Comparison of ENCODE assay signal across 8 cellular contexts in the genomic region with DNA sequence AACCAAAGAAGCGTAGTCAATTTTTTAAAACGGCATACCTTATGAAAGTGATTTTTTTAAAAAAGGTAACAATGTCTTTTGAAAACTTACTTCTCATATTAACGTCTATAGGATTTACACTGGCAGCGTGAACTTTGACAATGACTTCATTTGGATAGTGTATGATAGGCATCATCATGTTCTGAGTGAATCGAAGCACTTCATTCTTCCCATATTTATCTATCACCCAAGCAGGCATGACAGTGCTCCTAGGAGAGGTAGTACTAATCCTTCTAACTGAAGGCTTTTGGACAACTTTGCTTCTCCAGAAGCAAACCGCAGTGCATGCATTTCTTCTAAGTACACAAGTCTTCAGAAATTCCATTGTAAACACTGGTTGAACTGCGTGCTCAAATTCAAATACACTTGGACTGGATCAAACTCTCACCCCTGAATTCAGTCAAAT. TPM values are rescaled to one million over a fixed set of nuclear protein-coding genes. Genes with fewer than 3 reads are reported as not detected.
DNase-seq lines count a peak whose midpoint lies in the region; ATAC-seq, FAIRE-seq and TF ChIP-seq lines count a peak whose summit lies in the region.

No MANE protein-coding gene starts in this region.

- TF ChIP-seq CTCF in 22Rv1 (IDR thresholded peaks at IDR 0.05) = no peak
- no peak for TF ChIP-seq CTCF in HL-60 (IDR thresholded peaks at IDR 0.05; ENCODE audit: insufficient read depth, low read length)
- no peak for TF ChIP-seq CTCF in K562 (IDR thresholded peaks at IDR 0.05 in 2 of 3, conservative IDR thresholded peaks at IDR 0.05 in 1 of 3; ENCODE audit: insufficient read depth in 2 of 3, low read depth in 1 of 3, low read length in 3 of 3)
- no peak for TF ChIP-seq CTCF in right lobe of liver (IDR thresholded peaks at IDR 0.05)
- no peak for TF ChIP-seq CTCF in tibial artery (IDR thresholded peaks at IDR 0.05)

- H3K79me2 ChIP-seq in K562 (ENCODE audit: control insufficient read depth, insufficient read depth, low read length) = peaks cover 56% of the 10 kb centered on the region

- CTCF ChIA-PET in K562 (lab: Yijun Ruan, JAX; ENCODE audit: low intra/inter-chr PET ratio) = no interaction called here

- TF ChIP-seq RAD21 in K562 (CRISPR knock-in tag; conservative IDR thresholded peaks at IDR 0.05 in 1 of 2, IDR thresholded peaks at IDR 0.05 in 1 of 2) = no peak

- H3K36me3 ChIP-seq in K562 (ENCODE audit: control insufficient read depth, insufficient read depth, low read length) = no peaks in the 10 kb centered on the region
- no peaks in the 10 kb centered on the region for H3K36me3 ChIP-seq in right lobe of liver
- H3K36me3 ChIP-seq in tibial artery = no peaks in the 10 kb centered on the region

- peak overlapping the region; percentile 85 for H2AFZ ChIP-seq in K562 (ENCODE audit: low read depth, low read length)

- H3K9ac ChIP-seq in K562 (ENCODE audit: insufficient read depth in 1 of 2, low read depth in 2 of 2, low read length in 2 of 2) = peak overlapping the region; percentile 86 to 90; a peak in 3 of 4 replicates

- H3K4me3 ChIP-seq in HL-60 (replicated peaks; ENCODE audit: insufficient read depth, low read length) (peak overlapping the region; percentile 77), K562 (peak overlapping the region; percentile 79), right lobe of liver (peak overlapping the region; percentile 91 to 96 (median 95)), tibial artery (peak overlapping the region; percentile 68 to 95)

- FAIRE-seq in K562 (lab: Jason Lieb, UNC) = no peak

- TSS peak; percentile 90 for BruUV-seq in K562 (replicated peaks; lab: Mats Ljungman, UMichigan)

- POLR2A ChIA-PET in K562 (lab: Yijun Ruan, JAX) = interaction anchor here (1.1 kb wide), 1 partner anchor 10 kb away, joined by 3 read pairs; no protein-coding TSS in a partner anchor

- H3K9me1 ChIP-seq in K562 (ENCODE audit: control insufficient read depth, insufficient read depth, low read length) = no peaks in the 10 kb centered on the region

- peaks cover 3 to 6% of the 10 kb centered on the region in 2 experiments; a peak in 1 of 5 replicates for H3K4me1 ChIP-seq in K562 (replicated peaks in 1 of 2; ENCODE audit: control insufficient read depth in 2 of 2, insufficient read depth in 2 of 2, low read length in 2 of 2)
- H3K4me1 ChIP-seq in right lobe of liver = peaks cover 0 to 14% (median 3%) of the 10 kb centered on the region in 4 donors
- H3K4me1 ChIP-seq in tibial artery = peaks cover 0 to 16% (median 10%) of the 10 kb centered on the region in 4 donors

- DNase-seq in HL-60 (ENCODE audit: low read depth in 1 of 2, low spot score in 1 of 2) (peak in 1 of 2 experiments; percentile 14), K562 (ENCODE audit: extremely low read depth in 1 of 4, low spot score in 3 of 4) (peak in 1 of 4 experiments; percentile 28), right lobe of liver (no peak), tibial artery (no peak), iPS-NIHi11 (ENCODE audit: low spot score) (no peak), CD1c-positive myeloid dendritic cell (ENCODE audit: extremely low spot score) (no peak)

- no peaks in the 10 kb centered on the region for H3K27me3 ChIP-seq in HL-60 (ENCODE audit: insufficient read depth, poor library complexity, severe bottlenecking)
- no peaks in the 10 kb centered on the region for H3K27me3 ChIP-seq in K562 (ENCODE audit: control insufficient read depth in 2 of 2, insufficient read depth in 2 of 2, low read length in 2 of 2)
- H3K27me3 ChIP-seq in right lobe of liver = no peaks in the 10 kb centered on the region
- no peaks in the 10 kb centered on the region for H3K27me3 ChIP-seq in tibial artery

- peak; percentile 7 for ATAC-seq in GM18868 (IDR thresholded peaks at IDR 0.05; ENCODE audit: unreplicated experiment)
- ATAC-seq in K562 = peak; percentile 53
- peak; percentile 31 to 54 (median 44) for ATAC-seq in right lobe of liver

- H3K4me2 ChIP-seq in K562 (ENCODE audit: insufficient read depth, low read length) = peak overlapping the region; percentile 96

- H4K20me1 ChIP-seq in K562 (replicated peaks; ENCODE audit: control insufficient read depth, insufficient read depth, low read length) = no peaks in the 10 kb centered on the region

- intact Hi-C loops in K562 (cut with micrococcal nuclease) = loop anchor here (5.0 kb wide), 1 partner anchor 349 kb away; no protein-coding TSS in a partner anchor
- intact Hi-C loops in right lobe of liver (cut with DNase I) = no loop called here
- intact Hi-C loops in tibial artery (cut with DNase I; ENCODE audit: low total_unique reads) = no loop called here

- 13% methylated on average over 7 of the region's 7 CpGs for WGBS in K562 (ENCODE audit: insufficient coverage, low coverage, missing lambda C conversion rate)
- WGBS in right lobe of liver (ENCODE audit: insufficient coverage, low coverage, low lambda C conversion rate, missing lambda C conversion rate) = 24% methylated on average over 7 of the region's 7 CpGs

- TF ChIP-seq POLR2A in K562 (conservative IDR thresholded peaks at IDR 0.05) = no peak
- no peak for TF ChIP-seq POLR2A in right lobe of liver (IDR thresholded peaks at IDR 0.05)

- peak overlapping the region; percentile 74 for H3K27ac ChIP-seq in 22Rv1
- peak overlapping the region; percentile 86 for H3K27ac ChIP-seq in HL-60 (replicated peaks)
- H3K27ac ChIP-seq in K562 (ENCODE audit: extremely low read depth, low read depth, low read length) = peak overlapping the region; percentile 81
- peak overlapping the region; percentile 68 to 83 (median 76) for H3K27ac ChIP-seq in right lobe of liver
- H3K27ac ChIP-seq in tibial artery = peak overlapping the region; percentile 66 to 83

- no peak for TF ChIP-seq EP300 in K562 (IDR thresholded peaks at IDR 0.05; ENCODE audit: low read length)

- in situ Hi-C loops in K562 (cut with MboI) = no loop called here

- H3K9me3 ChIP-seq in K562 (replicated peaks; ENCODE audit: control insufficient read depth, insufficient read depth, low read depth, low read length) = no peaks in the 10 kb centered on the region
- no peaks in the 10 kb centered on the region for H3K9me3 ChIP-seq in right lobe of liver
- H3K9me3 ChIP-seq in tibial artery = no peaks in the 10 kb centered on the region

TF ChIP-seq in K562, 482 proteins besides CTCF, POLR2A, EP300 and RAD21:
- peak; percentile 31; the same call in 1 of the 2 replicates for TF ChIP-seq SMARCC2 (IDR thresholded peaks at IDR 0.05; ENCODE audit: low read depth)
- TF ChIP-seq ZNF699 (CRISPR knock-in tag; IDR thresholded peaks at IDR 0.05; ENCODE audit: insufficient replicate concordance) = no peak
- peak in 1 of 2 experiments; percentile 14; a peak in 1 of 4 replicates for TF ChIP-seq FOXK2 (conservative IDR thresholded peaks at IDR 0.05 in 1 of 2, IDR thresholded peaks at IDR 0.05 in 1 of 2; ENCODE audit: low read depth in 2 of 2)
- TF ChIP-seq FOXA3 (CRISPR knock-in tag; conservative IDR thresholded peaks at IDR 0.05 in 1 of 2, IDR thresholded peaks at IDR 0.05 in 1 of 2) = peak in 1 of 2 experiments; percentile 30; a peak in 1 of 4 replicates

RNA-seq across cellular contexts. Expression of a gene that starts 0.6 kb away (rescaled TPM):
- 15.6 and 21.8 TPM in 2 replicates for total RNA-seq in K562 (2011; cell fraction: chromatin; rRNA removed; ENCODE audit: low replicate concordance)
- total RNA-seq in K562 (2011; cell fraction: nucleolus; rRNA removed) = 10.7 and 11.3 TPM in 2 replicates
- 16.2 and 16.4 TPM in 2 replicates for total RNA-seq in K562 (2011; cell fraction: nucleoplasm; rRNA removed)
- total RNA-seq in K562 (2014; rRNA removed) = 17.9 and 21.1 TPM in 2 replicates
- 29.3 and 30.8 TPM in 2 replicates for total RNA-seq in K562 (2014; rRNA removed; fragmentation: Illumina TruSeq; extraction: Trizol)
- 21.2 and 22.0 TPM in 2 replicates for total RNA-seq in K562 (2015; rRNA removed; fragmentation: Illumina TruSeq; extraction: Trizol)
- total RNA-seq in K562 (2021) = 23.1 and 24.4 TPM in 2 replicates
- polyA plus RNA-seq in K562 (2011; rRNA removed) = 19.2 and 22.2 TPM in 2 replicates
- polyA plus RNA-seq in K562 (2011; cell fraction: cytosol; rRNA removed) = 8.1 and 14.7 TPM in 2 replicates
- polyA plus RNA-seq in K562 (2011; cell fraction: nucleus; rRNA removed) = 4.9 and 7.5 TPM in 2 replicates
- 18.1 and 27.8 TPM in 2 replicates for polyA plus RNA-seq in K562 (2012)
- polyA plus RNA-seq in K562 (2014; fragmentation: Illumina TruSeq; extraction: Trizol) = 21.4 and 24.8 TPM in 2 replicates
- polyA plus RNA-seq in K562 (2014; fragmentation: Nextera tagmentation; extraction: Ambion mirVana) = 10 to 100 TPM; 35.1 to 46.0 TPM
- polyA plus RNA-seq in K562 (2014; rRNA removed) = 16.7 and 21.1 TPM in 2 replicates
- polyA minus RNA-seq in K562 (2011; rRNA and poly(A)+ RNA removed) = 32.6 and 35.4 TPM in 2 replicates
- 7.2 and 9.3 TPM in 2 replicates for polyA minus RNA-seq in K562 (2011; cell fraction: cytosol; rRNA and poly(A)+ RNA removed)
- 5.7 and 12.4 TPM in 2 replicates for polyA minus RNA-seq in K562 (2011; cell fraction: nucleus; rRNA and poly(A)+ RNA removed)
- total RNA-seq in right lobe of liver = 1 to 10 TPM; 4.0 to 6.3 (median 4.9) TPM

RNA-seq across cellular contexts. Expression of a gene that starts 0.7 kb away (rescaled TPM):
- 19.4 and 35.5 TPM in 2 replicates for total RNA-seq in K562 (2011; cell fraction: chromatin; rRNA removed; ENCODE audit: low replicate concordance)
- total RNA-seq in K562 (2011; cell fraction: nucleolus; rRNA removed) = 10.7 and 11.4 TPM in 2 replicates
- 16.7 and 28.9 TPM in 2 replicates for total RNA-seq in K562 (2011; cell fraction: nucleoplasm; rRNA removed)
- total RNA-seq in K562 (2014; rRNA removed) (16.0 and 16.3 TPM in 2 replicates), K562 (2014; rRNA removed; fragmentation: Illumina TruSeq; extraction: Trizol) (29.5 and 29.8 TPM in 2 replicates), K562 (2015; rRNA removed; fragmentation: Illumina TruSeq; extraction: Trizol) (27.0 and 28.8 TPM in 2 replicates), K562 (2021) (16.3 and 19.6 TPM in 2 replicates), right lobe of liver (1 to 10 TPM; 6.0 to 8.8 (median 7.8) TPM)
- polyA plus RNA-seq in K562 (2011; rRNA removed) (18.9 and 23.0 TPM in 2 replicates), K562 (2014; fragmentation: Illumina TruSeq; extraction: Trizol) (19.6 and 24.2 TPM in 2 replicates), K562 (2014; fragmentation: Nextera tagmentation; extraction: Ambion mirVana) (10 to 100 TPM; 15.3 to 31.5 TPM), K562 (2014; rRNA removed) (14.6 and 17.2 TPM in 2 replicates)
- polyA plus RNA-seq in K562 (2011; cell fraction: cytosol; rRNA removed) = 7.3 and 11.0 TPM in 2 replicates
- 7.3 and 7.6 TPM in 2 replicates for polyA plus RNA-seq in K562 (2011; cell fraction: nucleus; rRNA removed)
- 12.9 and 13.9 TPM in 2 replicates for polyA plus RNA-seq in K562 (2012)
- 27.7 and 28.3 TPM in 2 replicates for polyA minus RNA-seq in K562 (2011; rRNA and poly(A)+ RNA removed)
- polyA minus RNA-seq in K562 (2011; cell fraction: cytosol; rRNA and poly(A)+ RNA removed) = 10.0 and 10.4 TPM in 2 replicates
- 8.6 and 14.1 TPM in 2 replicates for polyA minus RNA-seq in K562 (2011; cell fraction: nucleus; rRNA and poly(A)+ RNA removed)
